ENCODE assay signal across 1 cellular context in genomic region chr2:227819398-227819697, GRCh38.
TF ChIP-seq lines count a peak whose summit lies in the region.

No MANE protein-coding gene starts in this region.

TF ChIP-seq in IMR-90, 13 proteins besides CTCF, POLR2A, EP300 and RAD21:
- TF ChIP-seq FOS (IDR thresholded peaks at IDR 0.05; ENCODE audit: low read depth, low read length) (no peak), USF2 (IDR thresholded peaks at IDR 0.05; ENCODE audit: low read depth, low read length) (no peak), NFE2L2 (IDR thresholded peaks at IDR 0.05; ENCODE audit: low read depth, low read length) (no peak), MAFK (IDR thresholded peaks at IDR 0.05; ENCODE audit: low read depth, low read length) (no peak), BHLHE40 (IDR thresholded peaks at IDR 0.05; ENCODE audit: low read depth, low read length) (no peak), MXI1 (IDR thresholded peaks at IDR 0.05; ENCODE audit: borderline replicate concordance, low read depth, low read length) (no peak), MAZ (IDR thresholded peaks at IDR 0.05; ENCODE audit: borderline replicate concordance, low read depth, low read length) (no peak), CEBPB (IDR thresholded peaks at IDR 0.05; ENCODE audit: low read depth, low read length) (no peak), RFX5 (IDR thresholded peaks at IDR 0.05; ENCODE audit: low read depth, low read length) (no peak), RCOR1 (IDR thresholded peaks at IDR 0.05; ENCODE audit: insufficient replicate concordance, low read length) (no peak), ELK1 (IDR thresholded peaks at IDR 0.05; ENCODE audit: borderline replicate concordance, low read depth, low read length) (no peak), SMC3 (IDR thresholded peaks at IDR 0.05; ENCODE audit: low read depth, low read length) (no peak)
